Comparison of ENCODE assay signal across 37 cellular contexts in the genomic region with DNA sequence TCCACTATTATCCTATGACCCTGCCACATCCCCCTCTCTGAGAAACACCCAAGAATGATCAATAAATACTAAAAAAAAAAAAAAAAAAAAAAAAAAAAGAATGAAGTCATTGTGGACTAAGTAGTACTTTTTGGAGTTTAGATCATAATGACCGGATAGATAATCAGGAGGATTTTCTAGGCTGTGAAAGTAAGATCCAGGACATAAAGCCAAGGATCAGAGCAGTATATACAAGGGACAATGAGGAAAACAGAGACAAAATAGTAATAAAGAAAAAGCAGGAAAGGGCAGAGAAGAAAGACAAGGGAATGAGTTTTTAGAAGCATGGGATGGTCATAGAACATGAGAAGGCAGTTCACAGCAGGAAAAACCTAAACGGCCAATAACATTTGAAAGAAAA.
"Had no signal": no experiment of that assay in that cellular context is flagged by ENCODE, and none has a peak within 500 bp of the region (broad histone marks: within the 10 kb centered on the region; RNA-seq: fewer than 3 reads in every experiment).

No MANE protein-coding gene starts in this region.

- DNase-seq: activated B cell treated with CpG ODN at 0.5 μM for 24 hours; activated CD4-positive, alpha-beta T cell treated with anti-CD3 and anti-CD28 coated beads for 4 hours; activated CD4-positive, alpha-beta T cell treated with anti-CD3 and anti-CD28 coated beads, Interleukin-2, amount 50 U/mL, for 4 hours; activated CD4-positive, CD25-positive, alpha-beta regulatory T cell treated with anti-CD3 and anti-CD28 coated beads, Interleukin-2, amount 50 U/mL, for 72 hours; activated CD8-positive, alpha-beta T cell treated with anti-CD3 and anti-CD28 coated beads, Interleukin-2, amount 10 ng/mL, durations not matched to agents 7 days and 5 days; activated effector memory CD4-positive, alpha-beta T cell treated with Interleukin-2 at 50 U/mL for 16 hours; activated naive CD4-positive, alpha-beta T cell treated with anti-CD3 and anti-CD28 coated beads, Interleukin-2, amount 10 ng/mL, durations not matched to agents 7 days and 5 days; activated naive CD8-positive, alpha-beta T cell treated with anti-CD3 and anti-CD28 coated beads, Interleukin-2, amount 50 U/mL, for 24 hours; activated T-cell treated with anti-CD3 and anti-CD28 coated beads, Interleukin-2, amount 50 U/mL, for 4 hours; anterior cingulate cortex; caudate nucleus; cerebellar nuclear complex; Karpas-422; KBM-7; NCI-H1048; NCI-H1105 treated with DMSO at 0.1 percent for 48 hours; NCI-H1436; NCI-H1694; NCI-H1930; NCI-H2081 treated with DMSO at 0.1 percent for 48 hours; NCI-H226; NCI-H446 treated with DMSO at 0.1 percent for 48 hours; NCI-H524; NCI-H69; NK-92 treated with Interleukin-12 subunit alpha and Interleukin-12 subunit beta, amount 100 ng/mL, for 24 hours; PC-3; Peyer's patch; RPMI8226; SHP77 treated with DMSO at 0.1 percent for 48 hours; T-helper 1 cell; T-helper 2 cell; T-helper 9 cell had no signal

- H3K4me1 Mint-ChIP-seq: activated B cell treated with CpG ODN at 0.5 μM for 24 hours; activated naive CD4-positive, alpha-beta T cell treated with anti-CD3 and anti-CD28 coated beads, Interleukin-2, amount 10 ng/mL, durations not matched to agents 7 days and 5 days; activated naive CD8-positive, alpha-beta T cell treated with anti-CD3 and anti-CD28 coated beads, Interleukin-2, amount 50 U/mL, for 24 hours; brain had no signal

- H3K27me3 ChIP-seq: Peyer's patch, SJSA1 had no signal

- H3K4me1 ChIP-seq: Peyer's patch had no signal

- H3K9me3 ChIP-seq: SJSA1 had no signal

- H3K9me3 Mint-ChIP-seq: activated naive CD4-positive, alpha-beta T cell treated with anti-CD3 and anti-CD28 coated beads, Interleukin-2, amount 10 ng/mL, durations not matched to agents 7 days and 5 days; activated T-cell treated with anti-CD3 and anti-CD28 coated beads, Interleukin-2, amount 50 U/mL, for 4 hours had no signal

- H3K4me3 ChIP-seq: Peyer's patch, SJSA1 had no signal

- ATAC-seq: activated CD8-positive, alpha-beta T cell treated with anti-CD3 and anti-CD28 coated beads, Interleukin-2, amount 10 ng/mL, durations not matched to agents 7 days and 5 days; activated naive CD8-positive, alpha-beta T cell treated with anti-CD3 and anti-CD28 coated beads, Interleukin-2, amount 50 U/mL, for 24 hours; activated T-cell treated with anti-CD3 and anti-CD28 coated beads, Interleukin-2, amount 50 U/mL, for 4 hours; PC-3; SK-N-SH treated with all-trans-retinoic acid at 6 μM for 48 hours had no signal

- H3K4me3 Mint-ChIP-seq: activated B cell treated with CpG ODN at 0.5 μM for 24 hours; activated CD8-positive, alpha-beta T cell treated with anti-CD3 and anti-CD28 coated beads, Interleukin-2, amount 10 ng/mL, durations not matched to agents 7 days and 5 days; activated naive CD4-positive, alpha-beta T cell treated with anti-CD3 and anti-CD28 coated beads, Interleukin-2, amount 10 ng/mL, durations not matched to agents 7 days and 5 days; activated naive CD8-positive, alpha-beta T cell; activated naive CD8-positive, alpha-beta T cell treated with anti-CD3 and anti-CD28 coated beads, Interleukin-2, amount 50 U/mL, for 24 hours; activated T-cell treated with anti-CD3 and anti-CD28 coated beads, Interleukin-2, amount 50 U/mL, for 4 hours; brain had no signal

- H3K27ac ChIP-seq: Peyer's patch, SJSA1, VCaP had no signal

- H3K27me3 Mint-ChIP-seq: activated B cell treated with CpG ODN at 0.5 μM for 24 hours; activated naive CD4-positive, alpha-beta T cell treated with anti-CD3 and anti-CD28 coated beads, Interleukin-2, amount 10 ng/mL, durations not matched to agents 7 days and 5 days; activated naive CD8-positive, alpha-beta T cell; activated naive CD8-positive, alpha-beta T cell treated with anti-CD3 and anti-CD28 coated beads, Interleukin-2, amount 50 U/mL, for 24 hours; brain had no signal

- H3K27ac Mint-ChIP-seq: activated B cell treated with CpG ODN at 0.5 μM for 24 hours; activated CD8-positive, alpha-beta T cell treated with anti-CD3 and anti-CD28 coated beads, Interleukin-2, amount 10 ng/mL, durations not matched to agents 7 days and 5 days; activated naive CD4-positive, alpha-beta T cell treated with anti-CD3 and anti-CD28 coated beads, Interleukin-2, amount 10 ng/mL, durations not matched to agents 7 days and 5 days; activated naive CD8-positive, alpha-beta T cell; activated naive CD8-positive, alpha-beta T cell treated with anti-CD3 and anti-CD28 coated beads, Interleukin-2, amount 50 U/mL, for 24 hours; brain had no signal
